In genomic region chr17:17050346-17051345, GRCh38 we compare ENCODE assay signal across 10 cellular contexts. TPM values are rescaled to one million over a fixed set of nuclear protein-coding genes. Genes with fewer than 3 reads are reported as not detected.
DNase-seq lines count a peak whose midpoint lies in the region; ATAC-seq and TF ChIP-seq lines count a peak whose summit lies in the region.
"Had no signal": no experiment of that assay in that cellular context is flagged by ENCODE, and none has a peak within 500 bp of the region (broad histone marks: within the 10 kb centered on the region; RNA-seq: fewer than 3 reads in every experiment).

No MANE protein-coding gene starts in this region.

- H3K4me1 Mint-ChIP-seq in natural killer cell (peaks cover 65 to 77% of the 10 kb centered on the region in 2 donors), chondrocyte (ENCODE audit: low read depth) (peaks cover 68% of the 10 kb centered on the region), neural crest cell (peaks cover 28% of the 10 kb centered on the region)
- H3K4me1 Mint-ChIP-seq in natural killer cell treated with Interleukin-12 subunit alpha and Interleukin-12 subunit beta and Interleukin-15 and Interleukin-18, amount 100 ng/mL, for 72 hours (ENCODE audit: low read depth in 2 of 2): peaks cover 45 to 55% of the 10 kb centered on the region in 2 donors

- H3K27me3 Mint-ChIP-seq in natural killer cell (ENCODE audit: low read depth in 2 of 2): no peaks in the 10 kb centered on the region
- no peaks in the 10 kb centered on the region for H3K27me3 Mint-ChIP-seq in natural killer cell treated with Interleukin-12 subunit alpha and Interleukin-12 subunit beta and Interleukin-15 and Interleukin-18, amount 100 ng/mL, for 72 hours
- H3K27me3 Mint-ChIP-seq in chondrocyte (ENCODE audit: low read depth): no peaks in the 10 kb centered on the region
- H3K27me3 Mint-ChIP-seq in neural crest cell (ENCODE audit: low read depth): no peaks in the 10 kb centered on the region

- peak overlapping the region; percentile 26 to 56 for H3K27ac Mint-ChIP-seq in natural killer cell
- H3K27ac Mint-ChIP-seq in natural killer cell treated with Interleukin-12 subunit alpha and Interleukin-12 subunit beta and Interleukin-15 and Interleukin-18, amount 100 ng/mL, for 72 hours: peak overlapping the region in 1 of 2 donors; percentile 72
- peak overlapping the region; percentile 32 for H3K27ac Mint-ChIP-seq in chondrocyte (ENCODE audit: unreplicated experiment)
- H3K27ac Mint-ChIP-seq in neural crest cell (ENCODE audit: unreplicated experiment): no peak overlapping the region

- ATAC-seq in natural killer cell (no peak), GM18858 (IDR thresholded peaks at IDR 0.05; ENCODE audit: unreplicated experiment) (no peak), HG03045 (IDR thresholded peaks at IDR 0.05; ENCODE audit: unreplicated experiment) (no peak)
- no peak for ATAC-seq in natural killer cell treated with Interleukin-12 subunit alpha and Interleukin-12 subunit beta and Interleukin-15 and Interleukin-18, amount 100 ng/mL, for 72 hours
- ATAC-seq: activated CD4-positive, CD25-positive, alpha-beta regulatory T cell treated with anti-CD3 and anti-CD28 coated beads, Interleukin-2, amount 50 U/mL, for 24 hours had no signal

- H3K36me3 Mint-ChIP-seq in natural killer cell: no peaks in the 10 kb centered on the region
- H3K36me3 Mint-ChIP-seq in natural killer cell treated with Interleukin-12 subunit alpha and Interleukin-12 subunit beta and Interleukin-15 and Interleukin-18, amount 100 ng/mL, for 72 hours: no peaks in the 10 kb centered on the region
- no peaks in the 10 kb centered on the region for H3K36me3 Mint-ChIP-seq in chondrocyte (ENCODE audit: low read depth)
- peaks cover 15% of the 10 kb centered on the region for H3K36me3 Mint-ChIP-seq in neural crest cell (ENCODE audit: low read depth)

- DNase-seq in natural killer cell (no peak), chondrocyte (ENCODE audit: low spot score) (peak; percentile 42), neural crest cell (ENCODE audit: low read depth, low spot score) (no peak), COR-L47 (lab: John Stamatoyannopoulos, UW) (no peak), NCI-H187 (lab: John Stamatoyannopoulos, UW) (no peak)
- no peak for DNase-seq in natural killer cell treated with Interleukin-12 subunit alpha and Interleukin-12 subunit beta and Interleukin-15 and Interleukin-18, amount 100 ng/mL, for 72 hours (ENCODE audit: low spot score)
- DNase-seq: activated T-cell treated with anti-CD3 and anti-CD28 coated beads, Interleukin-2, amount 50 U/mL, for 4 hours had no signal

- H3K9me3 Mint-ChIP-seq in natural killer cell (no peaks in the 10 kb centered on the region), chondrocyte (ENCODE audit: low read depth) (no peaks in the 10 kb centered on the region), neural crest cell (peaks cover 2% of the 10 kb centered on the region)
- no peaks in the 10 kb centered on the region for H3K9me3 Mint-ChIP-seq in natural killer cell treated with Interleukin-12 subunit alpha and Interleukin-12 subunit beta and Interleukin-15 and Interleukin-18, amount 100 ng/mL, for 72 hours
- H3K9me3 Mint-ChIP-seq: activated T-cell treated with anti-CD3 and anti-CD28 coated beads, Interleukin-2, amount 50 U/mL, for 4 hours had no signal

- no peak for TF ChIP-seq CTCF in natural killer cell (IDR thresholded peaks at IDR 0.05)
- no peak for TF ChIP-seq CTCF in chondrocyte (IDR thresholded peaks at IDR 0.05)
- TF ChIP-seq CTCF in neural crest cell (conservative IDR thresholded peaks at IDR 0.05): no peak

- intact Hi-C loops in natural killer cell (cut with micrococcal nuclease): no loop called here

- H3K4me3 Mint-ChIP-seq in natural killer cell (no peak overlapping the region), chondrocyte (ENCODE audit: unreplicated experiment) (no peak overlapping the region), neural crest cell (peak overlapping the region; percentile 10)
- no peak overlapping the region for H3K4me3 Mint-ChIP-seq in natural killer cell treated with Interleukin-12 subunit alpha and Interleukin-12 subunit beta and Interleukin-15 and Interleukin-18, amount 100 ng/mL, for 72 hours
- H3K4me3 Mint-ChIP-seq: activated T-cell treated with anti-CD3 and anti-CD28 coated beads, Interleukin-2, amount 50 U/mL, for 4 hours had no signal

RNA-seq across cellular contexts. Expression of gene MPRIP, which starts 8.4 kb away (rescaled TPM):
- total RNA-seq in natural killer cell (100 to 1,000 TPM; 225 to 272 (median 229) TPM), chondrocyte (197 to 352 TPM (median 345 TPM) in 3 replicates), neural crest cell (241 and 244 TPM in 2 replicates)
- 100 to 1,000 TPM; 158 to 216 TPM for total RNA-seq in natural killer cell treated with Interleukin-12 subunit alpha and Interleukin-12 subunit beta and Interleukin-15 and Interleukin-18, amount 100 ng/mL, for 72 hours
